23 cellular contexts compared by ENCODE assay signal in the genomic region with DNA sequence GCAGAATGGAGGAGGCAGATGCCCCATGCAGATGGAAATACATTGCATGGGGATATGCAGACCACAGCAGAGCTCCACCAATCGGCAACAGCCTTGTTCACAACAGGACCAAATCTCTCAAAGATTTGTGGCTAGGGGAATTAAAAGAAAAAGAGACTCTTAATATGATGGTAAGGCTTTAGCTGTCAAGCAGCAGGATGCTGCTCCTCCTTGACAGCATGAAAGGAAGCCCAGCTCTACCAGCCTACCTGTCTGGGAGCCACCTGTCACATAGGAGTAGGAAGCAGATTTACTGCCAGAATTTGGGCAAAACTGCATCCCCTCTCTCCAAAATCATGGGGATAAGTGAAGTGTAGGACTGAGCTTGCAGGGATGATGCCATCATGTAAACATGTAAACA.
"Had no signal": no experiment of that assay in that cellular context is flagged by ENCODE, and none has a peak within 500 bp of the region (broad histone marks: within the 10 kb centered on the region; RNA-seq: fewer than 3 reads in every experiment).

No MANE protein-coding gene starts in this region.

- DNase-seq: cortex of kidney; effector CD8-positive, alpha-beta T cell; effector memory CD8-positive, alpha-beta T cell; endodermal cell; erythroblast; esophagus squamous epithelium; foreskin fibroblast; foreskin melanocyte; gastrocnemius medialis; glutamatergic neuron; head of caudate nucleus; heart right ventricle; hippocampal formation; left cardiac atrium; left lung; left ventricle myocardium superior; lower lobe of right lung; mesenchymal stem cell; mucosa of descending colon; naive B cell; naive thymus-derived CD8-positive, alpha-beta T cell had no signal

- H3K36me3 ChIP-seq: esophagus squamous epithelium, gastrocnemius medialis, heart right ventricle, left lung, lower lobe of right lung had no signal

- H3K27me3 ChIP-seq: esophagus squamous epithelium, gastrocnemius medialis, heart right ventricle, left lung had no signal

- H3K9me3 ChIP-seq: esophagus squamous epithelium, gastrocnemius medialis, heart right ventricle, lower lobe of right lung, mucosa of descending colon had no signal

- H3K4me3 ChIP-seq: esophagus squamous epithelium, gastrocnemius medialis, heart right ventricle, left lung, lower lobe of right lung, mucosa of descending colon had no signal

- ATAC-seq: effector memory CD8-positive, alpha-beta T cell; esophagus mucosa; gastrocnemius medialis; heart right ventricle; left cardiac atrium; left lung; left ventricle myocardium superior; lower lobe of right lung; mucosa of descending colon; naive thymus-derived CD8-positive, alpha-beta T cell had no signal

- H3K27ac ChIP-seq: epithelial cell of prostate, esophagus squamous epithelium, gastrocnemius medialis, heart right ventricle, left lung, lower lobe of right lung had no signal

- H3K4me1 ChIP-seq: esophagus squamous epithelium, gastrocnemius medialis, heart right ventricle, left lung, lower lobe of right lung had no signal
